In genomic region chr2:88691339-88692183, GRCh38 we compare ENCODE assay signal across 1 cellular context.
TF ChIP-seq lines count a peak whose summit lies in the region.

Gene RPIA (plus strand): TSS chr2:88691673. CDS start chr2:88691699, 26 bp downstream.

TF ChIP-seq in HepG2, 621 proteins besides CTCF, POLR2A, EP300 and RAD21 (continued from another document and continues in another):
- TF ChIP-seq ZBTB10 (CRISPR knock-in tag; IDR thresholded peaks at IDR 0.05; ENCODE audit: borderline replicate concordance) (no peak), SPEN (CRISPR knock-in tag; IDR thresholded peaks at IDR 0.05; ENCODE audit: low read depth) (peak; percentile 95), NCOA5 (CRISPR knock-in tag; IDR thresholded peaks at IDR 0.05) (no peak), RXRA (CRISPR knock-in tag; IDR thresholded peaks at IDR 0.05) (peak; percentile 84), RELA (CRISPR knock-in tag; IDR thresholded peaks at IDR 0.05) (no peak; the same call in 1 of the 2 replicates), MBD4 (IDR thresholded peaks at IDR 0.05; ENCODE audit: borderline replicate concordance, low read length) (no peak), MAFK (conservative IDR thresholded peaks at IDR 0.05 in 1 of 2, IDR thresholded peaks at IDR 0.05 in 1 of 2; ENCODE audit: low read length in 2 of 2) (peak in 1 of 2 experiments; percentile 22; a peak in 1 of 4 replicates), ZNF691 (CRISPR knock-in tag; IDR thresholded peaks at IDR 0.05; ENCODE audit: borderline replicate concordance, low read depth) (peak; percentile 69; the same call in 1 of the 2 replicates), MATR3 (CRISPR knock-in tag; IDR thresholded peaks at IDR 0.05) (peak; percentile 97; the same call in 1 of the 2 replicates), NR0B2 (CRISPR knock-in tag; IDR thresholded peaks at IDR 0.05) (peak; percentile 98), ZNF382 (CRISPR knock-in tag; IDR thresholded peaks at IDR 0.05; ENCODE audit: borderline replicate concordance) (no peak), ESRRA (CRISPR knock-in tag; IDR thresholded peaks at IDR 0.05; ENCODE audit: low read depth) (peak; percentile 54; the same call in 1 of the 2 replicates), FOXK1 (CRISPR knock-in tag; IDR thresholded peaks at IDR 0.05; ENCODE audit: borderline replicate concordance, low read depth) (peak; percentile 85), ZNF598 (CRISPR knock-in tag; IDR thresholded peaks at IDR 0.05; ENCODE audit: borderline replicate concordance) (peak; percentile 87), ZNF337 (CRISPR knock-in tag; IDR thresholded peaks at IDR 0.05; ENCODE audit: borderline replicate concordance, low read depth) (peak; percentile 88; the same call in 1 of the 2 replicates), SP4 (CRISPR knock-in tag; IDR thresholded peaks at IDR 0.05) (peak; percentile 91), GATA4 (IDR thresholded peaks at IDR 0.05; ENCODE audit: borderline replicate concordance, low read depth) (peak; percentile 63), ZNF24 (IDR thresholded peaks at IDR 0.05) (no peak), HMG20A (CRISPR knock-in tag; IDR thresholded peaks at IDR 0.05; ENCODE audit: borderline replicate concordance) (peak; percentile 35; the same call in 1 of the 2 replicates), ZNF326 (CRISPR knock-in tag; IDR thresholded peaks at IDR 0.05; ENCODE audit: borderline replicate concordance) (no peak), KLF15 (CRISPR knock-in tag; IDR thresholded peaks at IDR 0.05; ENCODE audit: borderline replicate concordance) (peak; percentile 90; the same call in 1 of the 2 replicates), CCAR2 (optimal IDR thresholded peaks at IDR 0.05; ENCODE audit: low read depth, low read length) (no peak), ZSCAN30 (CRISPR knock-in tag; IDR thresholded peaks at IDR 0.05) (peak; percentile 79; the same call in 1 of the 2 replicates), ZNF282 (IDR thresholded peaks at IDR 0.05; ENCODE audit: partially characterized antibody) (no peak), ZEB1 (IDR thresholded peaks at IDR 0.05; ENCODE audit: insufficient replicate concordance, low read depth) (no peak), SAFB2 (CRISPR knock-in tag; IDR thresholded peaks at IDR 0.05; ENCODE audit: borderline replicate concordance, low read depth) (0 out of 2 replicates have a peak, but pooled peaks have one; percentile 37), FOXC1 (CRISPR knock-in tag; IDR thresholded peaks at IDR 0.05; ENCODE audit: borderline replicate concordance) (peak; percentile 99; the same call in 1 of the 2 replicates), SALL2 (CRISPR knock-in tag; IDR thresholded peaks at IDR 0.05) (peak; percentile 85), SIN3B (IDR thresholded peaks at IDR 0.05; ENCODE audit: low read length) (peak; percentile 68), POGZ (CRISPR knock-in tag; IDR thresholded peaks at IDR 0.05) (peak; percentile 91), RFXANK (CRISPR knock-in tag; IDR thresholded peaks at IDR 0.05) (peak; percentile 59), MED13 (CRISPR knock-in tag; IDR thresholded peaks at IDR 0.05) (no peak), ETV6 (CRISPR knock-in tag; conservative IDR thresholded peaks at IDR 0.05) (peak; percentile 90), ZNF569 (CRISPR knock-in tag; IDR thresholded peaks at IDR 0.05; ENCODE audit: borderline replicate concordance) (peak; percentile 97; the same call in 1 of the 2 replicates), HNF1A (IDR thresholded peaks at IDR 0.05; ENCODE audit: low read depth) (0 out of 2 replicates have a peak, but pooled peaks have one; percentile 28), HNF1A (CRISPR knock-in tag; IDR thresholded peaks at IDR 0.05; ENCODE audit: borderline replicate concordance) (peak; percentile 76), ZNF740 (CRISPR knock-in tag; IDR thresholded peaks at IDR 0.05) (no peak), ZNF160 (CRISPR knock-in tag; IDR thresholded peaks at IDR 0.05) (no peak; the same call in 1 of the 2 replicates), ZNF564 (CRISPR knock-in tag; IDR thresholded peaks at IDR 0.05) (peak; percentile 96), FOSL1 (CRISPR knock-in tag; IDR thresholded peaks at IDR 0.05; ENCODE audit: borderline replicate concordance) (no peak), CBX5 (CRISPR knock-in tag; IDR thresholded peaks at IDR 0.05; ENCODE audit: borderline replicate concordance) (peak; percentile 11), HIVEP1 (CRISPR knock-in tag; IDR thresholded peaks at IDR 0.05) (peak; percentile 81), NAIF1 (CRISPR knock-in tag; IDR thresholded peaks at IDR 0.05; ENCODE audit: borderline replicate concordance) (peak; percentile 99), RFX3 (CRISPR knock-in tag; IDR thresholded peaks at IDR 0.05) (no peak), AHDC1 (CRISPR knock-in tag; IDR thresholded peaks at IDR 0.05; ENCODE audit: borderline replicate concordance) (no peak), ZNF776 (CRISPR knock-in tag; IDR thresholded peaks at IDR 0.05) (0 out of 2 replicates have a peak, but pooled peaks have one; percentile 68), CBFB (CRISPR knock-in tag; IDR thresholded peaks at IDR 0.05) (peak; percentile 52), RARA (CRISPR knock-in tag; IDR thresholded peaks at IDR 0.05) (peak; percentile 44), WIZ (CRISPR knock-in tag; IDR thresholded peaks at IDR 0.05) (peak; percentile 78; the same call in 1 of the 2 replicates), RFXAP (CRISPR knock-in tag; IDR thresholded peaks at IDR 0.05; ENCODE audit: borderline replicate concordance) (peak; percentile 79; the same call in 1 of the 2 replicates), PPARG (CRISPR knock-in tag; conservative IDR thresholded peaks at IDR 0.05) (no peak; the same call in 1 of the 2 replicates), RNF2 (conservative IDR thresholded peaks at IDR 0.05; ENCODE audit: low read depth) (peak; percentile 96), MIER2 (CRISPR knock-in tag; IDR thresholded peaks at IDR 0.05) (no peak), ZNF672 (CRISPR knock-in tag; IDR thresholded peaks at IDR 0.05) (no peak), MAFF (IDR thresholded peaks at IDR 0.05; ENCODE audit: low read depth, low read length) (no peak), U2AF1 (optimal IDR thresholded peaks at IDR 0.05; ENCODE audit: low read depth, low read length) (no peak), ZNF605 (CRISPR knock-in tag; IDR thresholded peaks at IDR 0.05) (peak; percentile 99), SRY (CRISPR knock-in tag; IDR thresholded peaks at IDR 0.05) (peak; percentile 95), JUN (CRISPR knock-in tag; IDR thresholded peaks at IDR 0.05) (no peak)
